ENCODE assay signal across 12 cellular contexts in genomic region chr2:18883626-18884456, GRCh38.
DNase-seq lines count a peak whose midpoint lies in the region; ATAC-seq and TF ChIP-seq lines count a peak whose summit lies in the region.
"Had no signal": no experiment of that assay in that cellular context is flagged by ENCODE, and none has a peak within 500 bp of the region (broad histone marks: within the 10 kb centered on the region; RNA-seq: fewer than 3 reads in every experiment).

No MANE protein-coding gene starts in this region.

- H3K9me3 ChIP-seq in AG04450 (ENCODE audit: control insufficient read depth, insufficient read depth, low read length) (no peaks in the 10 kb centered on the region; the same call in 1 of the 2 replicates), colonic mucosa (no peaks in the 10 kb centered on the region)
- H3K9me3 ChIP-seq: gastrocnemius medialis, psoas muscle had no signal

- no peak overlapping the region for H3K9ac ChIP-seq in colonic mucosa (ENCODE audit: low read depth in 2 of 2, low read length in 2 of 2)

- no peaks in the 10 kb centered on the region for H3K36me3 ChIP-seq in colonic mucosa
- H3K36me3 ChIP-seq: gastrocnemius medialis had no signal

- CTCF ChIA-PET in AG04450 (lab: Charles Lee) = no interaction called here

- intact Hi-C loops in colonic mucosa (cut with DNase I) = loop anchor here (10.0 kb wide), 1 partner anchor 481 kb away; no protein-coding TSS in a partner anchor

- POLR2A ChIA-PET in AG04450 (lab: Yijun Ruan, JAX) = interaction anchor here (0.6 kb wide), 1 partner anchor 118 kb away, joined by 3 read pairs; no protein-coding TSS in a partner anchor

- in situ Hi-C loops in GM13976 (cut with MboI; ENCODE audit: low sequenced_read_pairs, unreplicated experiment) = no loop called here

- H3K4me3 ChIP-seq in AG04450 (ENCODE audit: low read depth, low read length) (no peak overlapping the region), foreskin fibroblast (ENCODE audit: low read depth in 1 of 2, low read length in 2 of 2) (no peak overlapping the region), colonic mucosa (no peak overlapping the region)
- H3K4me3 ChIP-seq: gastrocnemius medialis, psoas muscle had no signal

- DNase-seq in AG04450 (ENCODE audit: low read depth, low spot score) (no peak), GM13976 (ENCODE audit: low spot score) (no peak), RKO (ENCODE audit: low spot score) (peak; percentile 30), foreskin fibroblast (peak; percentile 18 to 61), colonic mucosa (no peak), NCI-H226 (no peak), AG08395 (ENCODE audit: low spot score) (no peak)
- DNase-seq: activated T-cell treated with anti-CD3 and anti-CD28 coated beads, Interleukin-2, amount 50 U/mL, for 48 hours; gastrocnemius medialis; NCI-H510A treated with DMSO at 0.1 percent for 48 hours; psoas muscle had no signal

- TF ChIP-seq CTCF in AG04450 (IDR thresholded peaks at IDR 0.05; ENCODE audit: low read depth, low read length) (peak; percentile 35; the same call in 1 of the 2 replicates), GM13976 (IDR thresholded peaks at IDR 0.05; ENCODE audit: borderline replicate concordance, control extremely low read depth, extremely low read depth, insufficient read depth, missing control alignments) (peak; percentile 16), foreskin fibroblast (IDR thresholded peaks at IDR 0.05; ENCODE audit: low read depth, low read length) (peak; percentile 41), colonic mucosa (IDR thresholded peaks at IDR 0.05) (no peak)

- H3K27me3 ChIP-seq in AG04450 (ENCODE audit: control insufficient read depth, insufficient read depth, low read length) (no peaks in the 10 kb centered on the region), colonic mucosa (no peaks in the 10 kb centered on the region)
- H3K27me3 ChIP-seq: gastrocnemius medialis had no signal

- no peak for ATAC-seq in HG03565 (IDR thresholded peaks at IDR 0.05; ENCODE audit: unreplicated experiment)
- ATAC-seq: gastrocnemius medialis, psoas muscle had no signal

- H3K4me1 ChIP-seq in colonic mucosa = no peaks in the 10 kb centered on the region
- H3K4me1 ChIP-seq: psoas muscle had no signal

- no peak overlapping the region for H3K27ac ChIP-seq in AG04450 (ENCODE audit: low read depth, low read length)
- H3K27ac ChIP-seq in colonic mucosa = no peak overlapping the region
- H3K27ac ChIP-seq: gastrocnemius medialis, psoas muscle had no signal

Comparison
In these comparisons a context has a peak if more than half of its experiments do, and no peak if none do; other contexts are left out.
1. DNase-seq: peak in RKO (single experiment) and foreskin fibroblast (2 of 2); none in AG04450 (single experiment), GM13976 (single experiment), colonic mucosa (single experiment), NCI-H226 (single experiment) and AG08395 (single experiment).